ENCODE assay signal across 26 cellular contexts in genomic region chr14:48526307-48526706, GRCh38.
"Had no signal": no experiment of that assay in that cellular context is flagged by ENCODE, and none has a peak within 500 bp of the region (broad histone marks: within the 10 kb centered on the region; RNA-seq: fewer than 3 reads in every experiment).

No MANE protein-coding gene starts in this region.

- H3K27me3 ChIP-seq: stomach, suprapubic skin, testis, thyroid gland, tibial artery, tibial nerve, transverse colon, upper lobe of left lung, upper lobe of right lung, uterus, vagina had no signal

- H3K4me1 ChIP-seq: stomach, suprapubic skin, testis, thyroid gland, tibial artery, tibial nerve, transverse colon, upper lobe of left lung, upper lobe of right lung, uterus, vagina had no signal

- H3K4me3 ChIP-seq: stomach, suprapubic skin, testis, thoracic aorta, thyroid gland, tibial artery, tibial nerve, transverse colon, upper lobe of left lung, upper lobe of right lung, uterus, vagina had no signal

- H3K27ac ChIP-seq: stomach, suprapubic skin, testis, thoracic aorta, thyroid gland, tibial artery, tibial nerve, transverse colon, upper lobe of left lung, upper lobe of right lung, uterus, vagina had no signal

- ATAC-seq: stimulated activated effector memory CD8-positive, alpha-beta T cell treated with anti-CD3 and anti-CD28 coated beads, Interleukin-12 subunit alpha, Interleukin-12 subunit beta, amount 100 ng/mL, for 72 hours; stimulated activated memory B cell treated with anti-CD40 and anti-IgM and Interleukin-4, amounts not matched to agents 10 μg/mL and 1 μg/mL and 100 μg/mL, for 72 hours; stimulated activated naive B cell treated with anti-CD40 and anti-IgM and Interleukin-4, amounts not matched to agents 10 μg/mL and 1 μg/mL and 100 μg/mL, for 72 hours; stimulated activated naive CD8-positive, alpha-beta T cell treated with anti-CD3 and anti-CD28 coated beads, Interleukin-15, amount 100 ng/mL, for 72 hours; stimulated activated naive CD8-positive, alpha-beta T cell treated with anti-CD3 and anti-CD28 coated beads, Interleukin-15, Interleukin-2, amounts not matched to agents 100 U/mL and 50 U/mL, for 24 hours; upper lobe of right lung had no signal

- H3K36me3 ChIP-seq: stomach, suprapubic skin, thoracic aorta, thyroid gland, tibial artery, tibial nerve, transverse colon, upper lobe of left lung, upper lobe of right lung, uterus, vagina had no signal

- H3K9me3 ChIP-seq: suprapubic skin, testis, thoracic aorta, thyroid gland, tibial artery, transverse colon, upper lobe of left lung, upper lobe of right lung, uterus, vagina had no signal

- DNase-seq: stimulated activated CD4-positive, alpha-beta T cell treated with anti-CD3 and anti-CD28 coated beads, Interleukin-2, amount 100 ng/mL, for 48 hours; stimulated activated CD4-positive, alpha-beta T cell treated with anti-CD3 and anti-CD28 coated beads, Interleukin-4, amount 100 ng/mL, for 1 hour; stimulated activated CD4-positive, alpha-beta T cell treated with anti-CD3 and anti-CD28 coated beads, Interleukin-4, amount 100 ng/mL, for 24 hours; stimulated activated CD4-positive, alpha-beta T cell treated with anti-CD3 and anti-CD28 coated beads, Interleukin-4, amount 100 ng/mL, for 4 hours; stimulated activated CD8-positive, alpha-beta memory T cell treated with anti-CD3 and anti-CD28 coated beads, Interleukin-4, amount 100 ng/mL, for 48 hours; stimulated activated naive B cell treated with anti-CD40 and anti-IgM and Interleukin-4, amounts not matched to agents 10 μg/mL and 1 μg/mL and 100 μg/mL, for 72 hours; stimulated activated naive CD4-positive, alpha-beta T cell; stimulated activated naive CD4-positive, alpha-beta T cell treated with Interleukin-2 at 50 U/mL for 16 hours; stimulated activated naive CD8-positive, alpha-beta T cell treated with anti-CD3 and anti-CD28 coated beads, Interleukin-15, amount 100 ng/mL, for 72 hours; stimulated activated naive CD8-positive, alpha-beta T cell treated with anti-CD3 and anti-CD28 coated beads, Interleukin-15, Interleukin-2, amounts not matched to agents 100 U/mL and 50 U/mL, for 24 hours; stomach; substantia nigra; testis; thyroid gland; tibial artery; transverse colon; trophoblast cell; upper lobe of left lung; upper lobe of right lung; uterus had no signal
